ENCODE assay signal across 1 cellular context in the genomic region with DNA sequence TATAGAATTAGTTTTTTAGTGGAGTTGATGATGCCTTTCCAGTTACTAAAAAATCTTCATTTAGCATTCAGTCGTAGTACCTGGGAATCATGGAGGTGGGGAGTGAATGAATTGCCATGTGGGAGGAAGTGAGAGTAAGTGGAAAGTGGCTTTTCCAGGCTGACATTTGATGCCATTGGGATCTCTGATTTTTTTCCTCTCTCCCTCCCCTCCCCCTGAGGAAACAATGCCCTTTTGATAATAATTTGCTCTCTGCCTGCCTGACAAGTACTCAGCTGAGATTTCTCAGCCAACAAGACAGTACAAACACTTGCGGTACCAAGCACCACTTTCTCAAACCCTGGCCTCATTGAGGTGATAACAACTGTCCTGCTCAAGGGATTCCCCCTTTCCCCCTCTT.
TF ChIP-seq lines count a peak whose summit lies in the region.

No MANE protein-coding gene starts in this region.

TF ChIP-seq in IMR-90, 13 proteins besides CTCF, POLR2A, EP300 and RAD21:
- no peak for TF ChIP-seq SMC3 (IDR thresholded peaks at IDR 0.05; ENCODE audit: low read depth, low read length)
- TF ChIP-seq, protein P1, sequence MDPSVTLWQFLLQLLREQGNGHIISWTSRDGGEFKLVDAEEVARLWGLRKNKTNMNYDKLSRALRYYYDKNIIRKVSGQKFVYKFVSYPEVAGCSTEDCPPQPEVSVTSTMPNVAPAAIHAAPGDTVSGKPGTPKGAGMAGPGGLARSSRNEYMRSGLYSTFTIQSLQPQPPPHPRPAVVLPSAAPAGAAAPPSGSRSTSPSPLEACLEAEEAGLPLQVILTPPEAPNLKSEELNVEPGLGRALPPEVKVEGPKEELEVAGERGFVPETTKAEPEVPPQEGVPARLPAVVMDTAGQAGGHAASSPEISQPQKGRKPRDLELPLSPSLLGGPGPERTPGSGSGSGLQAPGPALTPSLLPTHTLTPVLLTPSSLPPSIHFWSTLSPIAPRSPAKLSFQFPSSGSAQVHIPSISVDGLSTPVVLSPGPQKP (IDR thresholded peaks at IDR 0.05; ENCODE audit: borderline replicate concordance, low read depth, low read length), result no peak
- no peak for TF ChIP-seq CHD1 (IDR thresholded peaks at IDR 0.05; ENCODE audit: low read depth, low read length)
- TF ChIP-seq, protein P2, sequence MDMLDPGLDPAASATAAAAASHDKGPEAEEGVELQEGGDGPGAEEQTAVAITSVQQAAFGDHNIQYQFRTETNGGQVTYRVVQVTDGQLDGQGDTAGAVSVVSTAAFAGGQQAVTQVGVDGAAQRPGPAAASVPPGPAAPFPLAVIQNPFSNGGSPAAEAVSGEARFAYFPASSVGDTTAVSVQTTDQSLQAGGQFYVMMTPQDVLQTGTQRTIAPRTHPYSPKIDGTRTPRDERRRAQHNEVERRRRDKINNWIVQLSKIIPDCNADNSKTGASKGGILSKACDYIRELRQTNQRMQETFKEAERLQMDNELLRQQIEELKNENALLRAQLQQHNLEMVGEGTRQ (IDR thresholded peaks at IDR 0.05; ENCODE audit: low read depth, low read length), result no peak
- no peak for TF ChIP-seq RFX5 (IDR thresholded peaks at IDR 0.05; ENCODE audit: low read depth, low read length)
